Comparison of ENCODE assay signal across 11 cellular contexts in the genomic region with DNA sequence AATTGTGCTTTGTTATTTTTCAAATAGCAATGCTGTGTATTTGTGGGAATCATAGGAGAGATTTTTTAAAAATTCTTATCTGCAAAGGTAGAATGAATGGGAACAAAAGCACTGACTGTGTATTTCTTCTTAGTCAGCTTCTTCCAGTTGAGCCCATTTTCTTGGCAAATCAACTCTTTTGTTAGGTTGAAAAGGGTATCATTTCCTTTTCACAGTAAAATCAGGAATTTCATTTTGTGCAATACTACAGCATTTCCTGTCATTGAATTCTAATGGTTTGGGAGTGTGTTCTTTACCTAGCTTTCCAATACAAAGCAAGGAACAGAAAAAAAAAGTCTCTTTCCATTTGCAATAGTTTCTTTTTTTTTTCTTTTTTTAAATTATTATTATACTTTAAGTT. TPM values are rescaled to one million over a fixed set of nuclear protein-coding genes. Genes with fewer than 3 reads are reported as not detected.
DNase-seq lines count a peak whose midpoint lies in the region; ATAC-seq, FAIRE-seq and TF ChIP-seq lines count a peak whose summit lies in the region.
"Had no signal": no experiment of that assay in that cellular context is flagged by ENCODE, and none has a peak within 500 bp of the region (broad histone marks: within the 10 kb centered on the region; RNA-seq: fewer than 3 reads in every experiment).

No MANE protein-coding gene starts in this region.

- H3K9me3 ChIP-seq in heart right ventricle (no peaks in the 10 kb centered on the region), lower lobe of right lung (no peaks in the 10 kb centered on the region)

- no peak for FAIRE-seq in frontal cortex (lab: Jason Lieb, UNC)

- ATAC-seq in heart right ventricle (peak in 4 of 8 donors; percentile 43 to 52 (median 50)), Right ventricle myocardium superior (ENCODE audit: poor library complexity) (no peak), lower lobe of right lung (no peak), GM19463 (IDR thresholded peaks at IDR 0.05; ENCODE audit: unreplicated experiment) (no peak)

- H3K4me1 ChIP-seq in heart right ventricle (peaks cover 0 to 20% (median 12%) of the 10 kb centered on the region in 9 donors), lower lobe of right lung (peaks cover 27% of the 10 kb centered on the region), urinary bladder (ENCODE audit: insufficient read depth) (no peaks in the 10 kb centered on the region)

- DNase-seq in heart right ventricle (no peak), Right ventricle myocardium superior (no peak), lower lobe of right lung (no peak), frontal cortex (ENCODE audit: low spot score in 2 of 2) (no peak), NCI-H1417 (lab: John Stamatoyannopoulos, UW) (no peak)
- DNase-seq: H9, NCI-H2107 had no signal

- intact Hi-C loops in heart right ventricle (cut with DNase I) = loop anchor here in 3 of 10 donors (10.0 kb wide), 1 partner anchor 117 kb away; no protein-coding TSS in a partner anchor
- intact Hi-C loops in Right ventricle myocardium superior (cut with DNase I) = no loop called here
- intact Hi-C loops in lower lobe of right lung (cut with DNase I) = no loop called here

- H3K27me3 ChIP-seq in heart right ventricle = peaks cover 0 to 4% (median 0%) of the 10 kb centered on the region in 7 donors
- no peaks in the 10 kb centered on the region for H3K27me3 ChIP-seq in lower lobe of right lung (ENCODE audit: low read depth)

- TF ChIP-seq CTCF in heart right ventricle (IDR thresholded peaks at IDR 0.05) (no peak), lower lobe of right lung (IDR thresholded peaks at IDR 0.05) (no peak)

- peak overlapping the region in 6 of 10 donors; percentile 59 to 75 (median 68) for H3K4me3 ChIP-seq in heart right ventricle
- H3K4me3 ChIP-seq in lower lobe of right lung = peak overlapping the region; percentile 77
- no peak overlapping the region for H3K4me3 ChIP-seq in urinary bladder (ENCODE audit: low read depth, low read length)

- H3K36me3 ChIP-seq in heart right ventricle (no peaks in the 10 kb centered on the region), lower lobe of right lung (no peaks in the 10 kb centered on the region), urinary bladder (ENCODE audit: insufficient read depth) (no peaks in the 10 kb centered on the region)

- H3K27ac ChIP-seq in heart right ventricle = peak overlapping the region; percentile 81 to 97 (median 92)
- H3K27ac ChIP-seq in adipose tissue (ENCODE audit: low read depth, low read length) = peak overlapping the region; percentile 68
- peak overlapping the region; percentile 97 for H3K27ac ChIP-seq in lower lobe of right lung
- peak overlapping the region; percentile 41 for H3K27ac ChIP-seq in urinary bladder (ENCODE audit: low read depth)
- H3K27ac ChIP-seq: HL-60 had no signal

RNA-seq across cellular contexts. Expression of gene EXOC2, which starts 19.0 kb away (rescaled TPM):
- total RNA-seq in heart right ventricle = 10 to 100 TPM; 10.2 to 18.4 (median 14.3) TPM
- 1 to 10 TPM; 4.0 to 7.5 TPM for polyA plus RNA-seq in heart right ventricle
- 11.3 TPM for total RNA-seq in Right ventricle myocardium superior
- 1 to 10 TPM; 3.8 to 9.2 (median 6.9) TPM for polyA plus RNA-seq in adipose tissue
- 28.5 TPM for total RNA-seq in lower lobe of right lung
- 29.9 TPM for total RNA-seq in urinary bladder
- 11.8 TPM for polyA plus RNA-seq in urinary bladder
- total RNA-seq in frontal cortex = 61.6 TPM

RNA-seq across cellular contexts. Expression of gene HUS1B, which starts 55.0 kb away (rescaled TPM):
- under 1 TPM in 6 of 10 donors, not detected in 4; 0.25 to 0.57 (median 0.36) TPM for total RNA-seq in heart right ventricle
- under 1 TPM in 1 of 2 donors, not detected in 1; 0.13 TPM for polyA plus RNA-seq in heart right ventricle
- not detected for total RNA-seq in Right ventricle myocardium superior
- under 1 TPM; 0.09 to 0.64 (median 0.56) TPM for polyA plus RNA-seq in adipose tissue
- 1.1 TPM for total RNA-seq in lower lobe of right lung
- 2.2 TPM for total RNA-seq in urinary bladder
- polyA plus RNA-seq in urinary bladder = 0.34 TPM
- 0.82 TPM for total RNA-seq in frontal cortex

Comparison
In these comparisons a context has a peak if more than half of its experiments do, and no peak if none do; other contexts are left out.
1. H3K27ac ChIP-seq: peak in every context shown above with its lines; median percentile 97 in lower lobe of right lung; 92 in heart right ventricle; 68 in adipose tissue; 41 in urinary bladder.